In the genomic region with DNA sequence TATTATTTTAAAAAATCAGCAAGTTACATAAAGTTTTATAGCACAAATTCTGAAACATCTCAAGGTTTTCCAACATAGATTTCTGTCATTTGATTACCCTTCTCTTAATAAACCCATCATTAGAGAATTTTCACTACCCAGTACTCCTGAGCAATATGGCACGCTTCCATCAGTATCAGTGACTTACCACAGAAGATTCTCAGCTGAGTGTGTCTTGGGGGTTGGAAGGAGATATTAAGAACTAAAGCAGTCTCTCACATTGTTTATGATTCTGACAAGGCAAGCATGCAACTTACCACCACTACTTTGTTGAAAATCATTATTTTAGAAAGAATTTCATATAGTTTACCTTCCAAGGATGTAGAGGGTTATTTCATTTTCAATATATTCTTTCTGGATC, we compare ENCODE assay signal across 18 cellular contexts.
DNase-seq lines count a peak whose midpoint lies in the region; ATAC-seq, FAIRE-seq and TF ChIP-seq lines count a peak whose summit lies in the region.
"Had no signal": no experiment of that assay in that cellular context is flagged by ENCODE, and none has a peak within 500 bp of the region (broad histone marks: within the 10 kb centered on the region; RNA-seq: fewer than 3 reads in every experiment).

No MANE protein-coding gene starts in this region.

- no peaks in the 10 kb centered on the region for H3K9me3 ChIP-seq in A673 (ENCODE audit: low read depth, low read length, poor library complexity, severe bottlenecking)
- H3K9me3 ChIP-seq: gastroesophageal sphincter had no signal

- CTCF ChIA-PET in AG04449 (lab: Yijun Ruan, JAX) (no interaction called here), A673 (lab: Charles Lee) (no interaction called here)

- peak; percentile 2 for DNase-seq in AG04449 (ENCODE audit: low read depth, low spot score)
- peak; percentile 34 for DNase-seq in GM04503 (ENCODE audit: low read depth)
- peak; percentile 32 for DNase-seq in astrocyte of the hippocampus (ENCODE audit: low read depth, low spot score)
- peak; percentile 13 for DNase-seq in fibroblast of villous mesenchyme (ENCODE audit: low read depth)
- no peak for DNase-seq in NCI-H1694 (lab: John Stamatoyannopoulos, UW)
- DNase-seq in A673 (ENCODE audit: low spot score): no peak
- DNase-seq in HTR-8/SVneo (ENCODE audit: insufficient read length, low spot score): no peak
- DNase-seq: activated T-cell treated with anti-CD3 and anti-CD28 coated beads, Interleukin-2, amount 50 U/mL, for 24 hours; CD4-positive, alpha-beta memory T cell; H7; kidney; NCI-H1417 treated with DMSO at 0.1 percent for 48 hours; NCI-H524 treated with DMSO at 0.1 percent for 48 hours; occipital lobe; stimulated activated CD8-positive, alpha-beta memory T cell treated with anti-CD3 and anti-CD28 coated beads, Interleukin-4, amount 100 ng/mL, for 48 hours; T1000 had no signal

- TF ChIP-seq CTCF in AG04449 (IDR thresholded peaks at IDR 0.05; ENCODE audit: insufficient read depth, low read length, missing control alignments): no peak
- no peak for TF ChIP-seq CTCF in fibroblast of villous mesenchyme (IDR thresholded peaks at IDR 0.05; ENCODE audit: insufficient read depth, low read depth, low read length)
- no peak for TF ChIP-seq CTCF in A673 (conservative IDR thresholded peaks at IDR 0.05; ENCODE audit: low read depth, low read length)

- BruUV-seq in A673 (replicated peaks; lab: Mats Ljungman, UMichigan): no TSS peak

- H3K4me1 ChIP-seq in A673 (ENCODE audit: insufficient read depth, low read length, poor library complexity, severe bottlenecking): no peaks in the 10 kb centered on the region

- no peaks in the 10 kb centered on the region for H3K36me3 ChIP-seq in A673 (ENCODE audit: insufficient read depth, low read length, poor library complexity, severe bottlenecking)
- H3K36me3 ChIP-seq: gastroesophageal sphincter had no signal

- no peak overlapping the region for H3K27ac ChIP-seq in A673 (ENCODE audit: low read depth, low read length, poor library complexity, severe bottlenecking)
- H3K27ac ChIP-seq: gastroesophageal sphincter had no signal

- no peaks in the 10 kb centered on the region for H3K27me3 ChIP-seq in A673 (replicated peaks; ENCODE audit: insufficient read depth, low read depth, low read length, poor library complexity)
- H3K27me3 ChIP-seq: gastroesophageal sphincter had no signal

- H3K4me3 ChIP-seq in AG04449 (ENCODE audit: low read depth, low read length) (no peak overlapping the region), fibroblast of villous mesenchyme (ENCODE audit: low read depth, low read length) (no peak overlapping the region), A673 (ENCODE audit: low read depth, low read length, poor library complexity, severe bottlenecking) (no peak overlapping the region)
- H3K4me3 ChIP-seq: gastroesophageal sphincter had no signal

- intact Hi-C loops in A673 (cut with micrococcal nuclease; ENCODE audit: unreplicated experiment): no loop called here

- no peak for ATAC-seq in HG03045 (IDR thresholded peaks at IDR 0.05; ENCODE audit: unreplicated experiment)
- ATAC-seq: gastroesophageal sphincter had no signal

- POLR2A ChIA-PET in AG04449 (lab: Yijun Ruan, JAX): no interaction called here
- POLR2A ChIA-PET in A673 (lab: Charles Lee; ENCODE audit: low non-redundant PET): no interaction called here

- no peak for FAIRE-seq in HTR-8/SVneo (lab: Jason Lieb, UNC)
- FAIRE-seq: kidney had no signal

Comparison
In these comparisons a context has a peak if more than half of its experiments do, and no peak if none do; other contexts are left out.
1. DNase-seq: peak in AG04449 (single experiment), GM04503 (single experiment), astrocyte of the hippocampus (single experiment) and fibroblast of villous mesenchyme (single experiment); none in NCI-H1694 (single experiment), A673 (single experiment) and HTR-8/SVneo (single experiment).